In genomic region chr2:200321780-200322534, GRCh38 we compare ENCODE assay signal across 1 cellular context.
TF ChIP-seq lines count a peak whose summit lies in the region.

No MANE protein-coding gene starts in this region.

TF ChIP-seq in K562, 482 proteins besides CTCF, POLR2A, EP300 and RAD21 (continued from another document):
- no peak for TF ChIP-seq ZBTB2 (IDR thresholded peaks at IDR 0.05)
- no peak for TF ChIP-seq CREB3L1 (IDR thresholded peaks at IDR 0.05; ENCODE audit: borderline replicate concordance, low read depth)
- no peak for TF ChIP-seq FOS (IDR thresholded peaks at IDR 0.05; ENCODE audit: extremely low read depth, insufficient read length)
- no peak for TF ChIP-seq GTF2E2 (tag; IDR thresholded peaks at IDR 0.05)
